ENCODE assay signal across 8 cellular contexts in the genomic region with DNA sequence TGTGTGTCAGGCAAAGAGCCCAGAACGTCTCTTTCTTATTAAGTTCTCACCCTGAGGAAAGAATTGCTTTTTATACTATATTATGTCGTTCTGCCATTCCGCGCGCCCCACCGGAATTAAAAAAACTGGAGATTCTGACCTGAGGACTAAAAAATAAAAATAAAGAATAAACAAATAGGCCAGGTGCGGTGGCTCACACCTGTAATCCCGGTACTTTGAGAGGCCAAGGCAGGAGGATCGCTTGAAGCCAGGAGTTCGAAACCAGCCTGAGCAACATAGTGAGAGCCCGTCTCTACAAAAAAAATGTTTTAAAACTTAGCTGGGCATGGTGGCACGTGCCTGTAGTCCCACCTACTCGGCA. TPM values are rescaled to one million over a fixed set of nuclear protein-coding genes. Genes with fewer than 3 reads are reported as not detected.
A peak's percentile ranks its signal among the peaks of the same experiment; 100 is the strongest.
DNase-seq lines count a peak whose midpoint lies in the region; ATAC-seq, FAIRE-seq and TF ChIP-seq lines count a peak whose summit lies in the region.

No MANE protein-coding gene starts in this region.

- H3K4me1 Mint-ChIP-seq in activated CD4-positive, alpha-beta T cell treated with anti-CD3 and anti-CD28 coated beads for 36 hours: peaks cover 6% of the 10 kb centered on the region
- H3K4me1 Mint-ChIP-seq in activated naive CD8-positive, alpha-beta T cell (ENCODE audit: low read depth): peaks cover 4% of the 10 kb centered on the region

- CTCF ChIA-PET in activated CD4-positive, alpha-beta T cell treated with anti-CD3 and anti-CD28 coated beads for 36 hours (lab: Charles Lee): no interaction called here

- H3K36me3 Mint-ChIP-seq in activated CD4-positive, alpha-beta T cell treated with anti-CD3 and anti-CD28 coated beads for 36 hours (ENCODE audit: low read depth): no peaks in the 10 kb centered on the region
- no peaks in the 10 kb centered on the region for H3K36me3 Mint-ChIP-seq in activated naive CD8-positive, alpha-beta T cell

- WGBS in liver: 97% methylated on average over 13 of the region's 13 CpGs

- H3K27me3 ChIP-seq in liver (ENCODE audit: control insufficient read depth in 4 of 4, insufficient read depth in 4 of 4, low read length in 3 of 4): no peaks in the 10 kb centered on the region

- H3K27ac ChIP-seq in liver (ENCODE audit: low read depth in 1 of 2, low read length in 2 of 2): peak overlapping the region; percentile 96 to 97
- H3K27ac ChIP-seq in substantia nigra (ENCODE audit: low read depth, low read length, poor library complexity, severe bottlenecking): peak overlapping the region; percentile 99

- DNase-seq in activated CD4-positive, alpha-beta T cell treated with anti-CD3 and anti-CD28 coated beads for 36 hours: no peak
- no peak for DNase-seq in activated CD4-positive, alpha-beta T cell treated with anti-CD3 and anti-CD28 coated beads, Interleukin-2, amount 50 U/mL, for 4 hours
- DNase-seq in substantia nigra (lab: John Stamatoyannopoulos, UW) (no peak), HTR-8/SVneo (ENCODE audit: insufficient read length, low spot score) (no peak), CD1c-positive myeloid dendritic cell (ENCODE audit: extremely low spot score) (no peak)
- no peak for DNase-seq in stimulated activated CD4-positive, alpha-beta T cell treated with anti-CD3 and anti-CD28 coated beads, Interleukin-1b, Interleukin-23, amount 100 ng/mL, for 48 hours

- no peak for TF ChIP-seq CTCF in liver (IDR thresholded peaks at IDR 0.05; ENCODE audit: low read depth, low read length, missing input control)

- H3K27ac Mint-ChIP-seq in activated CD4-positive, alpha-beta T cell treated with anti-CD3 and anti-CD28 coated beads for 36 hours: peak overlapping the region; percentile 100
- H3K27ac Mint-ChIP-seq in activated naive CD8-positive, alpha-beta T cell: peak overlapping the region; percentile 100

- no peaks in the 10 kb centered on the region for H3K9me3 ChIP-seq in liver (ENCODE audit: control insufficient read depth in 4 of 4, low read length in 3 of 4)

- TF ChIP-seq RAD21 in liver (IDR thresholded peaks at IDR 0.05): no peak

- H3K27me3 Mint-ChIP-seq in activated CD4-positive, alpha-beta T cell treated with anti-CD3 and anti-CD28 coated beads for 36 hours: no peaks in the 10 kb centered on the region
- no peaks in the 10 kb centered on the region for H3K27me3 Mint-ChIP-seq in activated naive CD8-positive, alpha-beta T cell

- H3K4me3 Mint-ChIP-seq in activated CD4-positive, alpha-beta T cell treated with anti-CD3 and anti-CD28 coated beads for 36 hours: peak overlapping the region; percentile 82
- H3K4me3 Mint-ChIP-seq in activated naive CD8-positive, alpha-beta T cell: peak overlapping the region; percentile 90

- H3K36me3 ChIP-seq in liver (ENCODE audit: control insufficient read depth in 4 of 4, insufficient read depth in 3 of 4, low read depth in 1 of 4, low read length in 3 of 4): no peaks in the 10 kb centered on the region

- H3K9me3 Mint-ChIP-seq in activated CD4-positive, alpha-beta T cell treated with anti-CD3 and anti-CD28 coated beads for 36 hours (ENCODE audit: low read depth): no peaks in the 10 kb centered on the region
- H3K9me3 Mint-ChIP-seq in activated naive CD8-positive, alpha-beta T cell (ENCODE audit: low read depth): no peaks in the 10 kb centered on the region

- peak overlapping the region; percentile 44 to 88 for H3K9ac ChIP-seq in liver (ENCODE audit: low read depth in 1 of 2, low read length in 2 of 2)

- POLR2A ChIA-PET in activated CD4-positive, alpha-beta T cell treated with anti-CD3 and anti-CD28 coated beads for 36 hours (lab: Charles Lee): interaction anchor here (0.9 kb wide), 1 partner anchor 27 kb away, joined by 3 read pairs; no protein-coding TSS in a partner anchor

- no peak overlapping the region for H3K4me3 ChIP-seq in liver (ENCODE audit: low read depth in 1 of 3, low read length in 3 of 3)

- ATAC-seq in activated CD4-positive, alpha-beta T cell treated with anti-CD3 and anti-CD28 coated beads for 36 hours: no peak

- intact Hi-C loops in activated CD4-positive, alpha-beta T cell treated with anti-CD3 and anti-CD28 coated beads for 36 hours (cut with DNase I, micrococcal nuclease): loop anchor here (2.0 to 5.0 kb wide), 5 partner anchors 27 to 380 kb away; a partner anchor contains a TSS

- peaks cover 0 to 4% (median 1%) of the 10 kb centered on the region in 4 donors for H3K4me1 ChIP-seq in liver (ENCODE audit: control insufficient read depth in 4 of 4, insufficient read depth in 4 of 4, low read length in 3 of 4)

- FAIRE-seq in HTR-8/SVneo (lab: Jason Lieb, UNC): no peak

TF ChIP-seq in liver, 16 proteins besides CTCF, POLR2A, EP300 and RAD21:
- TF ChIP-seq HNF4A (conservative IDR thresholded peaks at IDR 0.05) (no peak), FOXA2 (IDR thresholded peaks at IDR 0.05) (no peak), HNF4G (IDR thresholded peaks at IDR 0.05) (no peak), JUND (IDR thresholded peaks at IDR 0.05) (no peak), EGR1 (IDR thresholded peaks at IDR 0.05; ENCODE audit: low read depth in 2 of 2) (no peak), GABPA (IDR thresholded peaks at IDR 0.05 in 1 of 2, conservative IDR thresholded peaks at IDR 0.05 in 1 of 2) (no peak), NR2F2 (IDR thresholded peaks at IDR 0.05) (no peak), SP1 (IDR thresholded peaks at IDR 0.05) (no peak)
- TF ChIP-seq, protein P1, sequence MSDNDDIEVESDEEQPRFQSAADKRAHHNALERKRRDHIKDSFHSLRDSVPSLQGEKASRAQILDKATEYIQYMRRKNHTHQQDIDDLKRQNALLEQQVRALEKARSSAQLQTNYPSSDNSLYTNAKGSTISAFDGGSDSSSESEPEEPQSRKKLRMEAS (IDR thresholded peaks at IDR 0.05): no peak
- TF ChIP-seq, protein P2, sequence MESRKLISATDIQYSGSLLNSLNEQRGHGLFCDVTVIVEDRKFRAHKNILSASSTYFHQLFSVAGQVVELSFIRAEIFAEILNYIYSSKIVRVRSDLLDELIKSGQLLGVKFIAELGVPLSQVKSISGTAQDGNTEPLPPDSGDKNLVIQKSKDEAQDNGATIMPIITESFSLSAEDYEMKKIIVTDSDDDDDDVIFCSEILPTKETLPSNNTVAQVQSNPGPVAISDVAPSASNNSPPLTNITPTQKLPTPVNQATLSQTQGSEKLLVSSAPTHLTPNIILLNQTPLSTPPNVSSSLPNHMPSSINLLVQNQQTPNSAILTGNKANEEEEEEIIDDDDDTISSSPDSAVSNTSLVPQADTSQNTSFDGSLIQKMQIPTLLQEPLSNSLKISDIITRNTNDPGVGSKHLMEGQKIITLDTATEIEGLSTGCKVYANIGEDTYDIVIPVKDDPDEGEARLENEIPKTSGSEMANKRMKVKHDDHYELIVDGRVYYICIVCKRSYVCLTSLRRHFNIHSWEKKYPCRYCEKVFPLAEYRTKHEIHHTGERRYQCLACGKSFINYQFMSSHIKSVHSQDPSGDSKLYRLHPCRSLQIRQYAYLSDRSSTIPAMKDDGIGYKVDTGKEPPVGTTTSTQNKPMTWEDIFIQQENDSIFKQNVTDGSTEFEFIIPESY (IDR thresholded peaks at IDR 0.05): no peak
- TF ChIP-seq, protein P3, sequence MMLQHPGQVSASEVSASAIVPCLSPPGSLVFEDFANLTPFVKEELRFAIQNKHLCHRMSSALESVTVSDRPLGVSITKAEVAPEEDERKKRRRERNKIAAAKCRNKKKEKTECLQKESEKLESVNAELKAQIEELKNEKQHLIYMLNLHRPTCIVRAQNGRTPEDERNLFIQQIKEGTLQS (IDR thresholded peaks at IDR 0.05): no peak

RNA-seq across cellular contexts. Expression of a gene that starts 0.7 kb away (rescaled TPM):
- 10 to 100 TPM; 26.7 to 35.7 TPM for total RNA-seq in activated CD4-positive, alpha-beta T cell treated with anti-CD3 and anti-CD28 coated beads for 36 hours
- 10 to 100 TPM; 10.9 to 58.0 TPM for total RNA-seq in liver
- polyA plus RNA-seq in liver: 10 to 100 TPM; 18.5 to 20.7 TPM

RNA-seq across cellular contexts. Expression of a gene that starts 31.7 kb away (rescaled TPM):
- total RNA-seq in activated CD4-positive, alpha-beta T cell treated with anti-CD3 and anti-CD28 coated beads for 36 hours: 100 to 1,000 TPM; 673 to 682 TPM
- total RNA-seq in liver: 10 to 100 TPM; 79.9 to 95.6 TPM
- polyA plus RNA-seq in liver: 10 to 100 TPM; 58.2 to 58.8 TPM

RNA-seq across cellular contexts. Expression of a gene that starts 45.0 kb away (rescaled TPM):
- total RNA-seq in activated CD4-positive, alpha-beta T cell treated with anti-CD3 and anti-CD28 coated beads for 36 hours: 10 to 100 TPM; 14.6 to 14.9 TPM
- total RNA-seq in liver: 1 to 10 TPM; 2.0 to 4.2 TPM
- polyA plus RNA-seq in liver: 1 to 10 TPM in 1 of 2 donors, under 1 TPM in 1; 0.61 to 1.1 TPM

Comparison
In these comparisons a context has a peak if more than half of its experiments do, and no peak if none do; other contexts are left out.
1. RNA of a gene that starts 31.7 kb away (total RNA-seq): 673 to 682 TPM in activated CD4-positive, alpha-beta T cell treated with anti-CD3 and anti-CD28 coated beads for 36 hours; 79.9 to 95.6 TPM in liver; every median in the first group is over 4 times any median in the second.